Comparison of ENCODE assay signal across 22 cellular contexts in the genomic region with DNA sequence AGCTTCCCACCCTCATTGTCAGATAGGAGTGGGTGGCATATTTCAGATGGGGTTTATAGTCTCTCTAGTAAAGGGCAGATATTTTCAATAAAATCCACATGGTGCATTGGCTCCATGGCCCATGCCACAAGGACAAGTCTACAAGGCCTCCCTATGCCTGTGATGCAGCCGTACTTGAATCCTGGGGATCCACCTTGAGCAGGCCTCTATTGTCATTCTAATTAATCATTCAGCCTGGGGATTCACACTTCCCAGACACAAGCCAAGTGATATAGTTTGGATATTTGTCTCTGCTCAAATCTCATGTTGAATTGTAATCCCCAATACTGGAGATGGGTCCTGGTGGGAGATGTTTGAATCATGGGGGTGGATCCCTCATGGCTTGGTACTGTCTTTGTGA.
"Had no signal": no experiment of that assay in that cellular context is flagged by ENCODE, and none has a peak within 500 bp of the region (broad histone marks: within the 10 kb centered on the region; RNA-seq: fewer than 3 reads in every experiment).

No MANE protein-coding gene starts in this region.

- ATAC-seq: HepG2 had no signal

- H3K36me3 ChIP-seq: SJSA1 had no signal

- H3K9me3 ChIP-seq: SJSA1 had no signal

- H3K4me3 ChIP-seq: SJSA1, SK-N-MC had no signal

- H3K4me1 ChIP-seq: SJSA1 had no signal

- H3K27ac ChIP-seq: SJSA1, SK-N-MC had no signal

- DNase-seq: IMR-90, Karpas-422, KG1, MM.1S, NCI-H1092 treated with DMSO at 0.1 percent for 48 hours, NCI-H1436, NCI-H1694 treated with DMSO at 0.1 percent for 48 hours, NCI-H1930, NCI-H2081, NCI-H2171, NCI-H226, NCI-H446, NCI-H510A, NCI-H524 treated with DMSO at 0.1 percent for 48 hours, NCI-H69, NCI-H774, Right ventricle myocardium superior, RPMI8226, SIG-M5 had no signal

- H3K27me3 ChIP-seq: SJSA1 had no signal
